In genomic region chr4:73852771-73853170, GRCh38 we compare ENCODE assay signal across 15 cellular contexts. TPM values are rescaled to one million over a fixed set of nuclear protein-coding genes. Genes with fewer than 3 reads are reported as not detected.
DNase-seq lines count a peak whose midpoint lies in the region; ATAC-seq and TF ChIP-seq lines count a peak whose summit lies in the region.
"Had no signal": no experiment of that assay in that cellular context is flagged by ENCODE, and none has a peak within 500 bp of the region (broad histone marks: within the 10 kb centered on the region; RNA-seq: fewer than 3 reads in every experiment).

No MANE protein-coding gene starts in this region.

- H2AFZ ChIP-seq in osteoblast (ENCODE audit: low read length) = peak overlapping the region; percentile 82
- H2AFZ ChIP-seq: PC-9 had no signal

- in situ Hi-C loops in Panc1 (cut with HindIII; ENCODE audit: low pct_unique_long_range_greater_than_20kb, low sequenced_read_pairs) = no loop called here

- no peak overlapping the region for H3K27ac Mint-ChIP-seq in osteocyte (ENCODE audit: unreplicated experiment)
- H3K27ac Mint-ChIP-seq in CD4-positive, alpha-beta memory T cell = no peak overlapping the region
- H3K27ac Mint-ChIP-seq: CD4-positive, CD25-positive, alpha-beta regulatory T cell had no signal

- no peak for TF ChIP-seq POLR2A in vagina (IDR thresholded peaks at IDR 0.05)

- peaks cover 43% of the 10 kb centered on the region for H3K4me1 Mint-ChIP-seq in osteocyte (ENCODE audit: unreplicated experiment)
- no peaks in the 10 kb centered on the region for H3K4me1 Mint-ChIP-seq in CD4-positive, alpha-beta memory T cell

- H3K27me3 ChIP-seq in Panc1 (ENCODE audit: control insufficient read depth, insufficient read depth, low read length) (no peaks in the 10 kb centered on the region), osteoblast (ENCODE audit: insufficient read depth, low read length) (peaks cover 2% of the 10 kb centered on the region), vagina (no peaks in the 10 kb centered on the region)
- no peaks in the 10 kb centered on the region for H3K27me3 ChIP-seq in CD4-positive, alpha-beta memory T cell (ENCODE audit: insufficient read depth, low read length)
- H3K27me3 ChIP-seq: BE2C had no signal

- peak overlapping the region; percentile 82 for H3K4me2 ChIP-seq in osteoblast (ENCODE audit: insufficient read depth, low read length)
- H3K4me2 ChIP-seq: PC-9 had no signal

- no peaks in the 10 kb centered on the region for H3K79me2 ChIP-seq in osteoblast (ENCODE audit: insufficient read depth, low read length)

- no TSS peak for BruUV-seq in Panc1 (replicated peaks; lab: Mats Ljungman, UMichigan)

- no peaks in the 10 kb centered on the region for H4K20me1 ChIP-seq in osteoblast (ENCODE audit: insufficient read depth, low read length)

- TF ChIP-seq CTCF in Panc1 (IDR thresholded peaks at IDR 0.05) = no peak
- TF ChIP-seq CTCF in epithelial cell of proximal tubule (conservative IDR thresholded peaks at IDR 0.05; ENCODE audit: low read depth, low read length) = no peak
- TF ChIP-seq CTCF in osteoblast (IDR thresholded peaks at IDR 0.05; ENCODE audit: extremely low read depth, low read depth, low read length) = no peak
- TF ChIP-seq CTCF in osteocyte (IDR thresholded peaks at IDR 0.05) = no peak
- TF ChIP-seq CTCF in vagina (IDR thresholded peaks at IDR 0.05) = no peak

- peak; percentile 67 for ATAC-seq in Panc1

- CTCF ChIA-PET in Panc1 (lab: Charles Lee) = interaction anchor here (1.0 kb wide), 1 partner anchor 12 kb away, joined by 5 read pairs; no protein-coding TSS in a partner anchor
- CTCF ChIA-PET in CD4-positive, alpha-beta memory T cell (lab: Charles Lee; ENCODE audit: partially characterized antibody) = no interaction called here

- no peaks in the 10 kb centered on the region for H3K9me3 Mint-ChIP-seq in osteocyte (ENCODE audit: unreplicated experiment)
- H3K9me3 Mint-ChIP-seq in CD4-positive, alpha-beta memory T cell = peaks cover 0 to 3% (median 0%) of the 10 kb centered on the region in 8 donors

- H3K27ac ChIP-seq in Panc1 (ENCODE audit: low read length) (no peak overlapping the region), osteoblast (ENCODE audit: low read depth, low read length) (no peak overlapping the region), vagina (no peak overlapping the region)
- H3K27ac ChIP-seq in CD4-positive, alpha-beta memory T cell (ENCODE audit: low read depth, low read length) = no peak overlapping the region
- H3K27ac ChIP-seq: PC-9 had no signal

- H3K4me3 Mint-ChIP-seq in osteocyte (ENCODE audit: unreplicated experiment) = no peak overlapping the region
- H3K4me3 Mint-ChIP-seq in CD4-positive, alpha-beta memory T cell = no peak overlapping the region

- intact Hi-C loops in Panc1 (cut with micrococcal nuclease; ENCODE audit: unreplicated experiment) = no loop called here
- intact Hi-C loops in vagina (cut with DNase I) = no loop called here
- intact Hi-C loops in CD4-positive, alpha-beta memory T cell (cut with micrococcal nuclease) = no loop called here

- no peaks in the 10 kb centered on the region for H3K36me3 Mint-ChIP-seq in osteocyte (ENCODE audit: unreplicated experiment)
- H3K36me3 Mint-ChIP-seq in CD4-positive, alpha-beta memory T cell = no peaks in the 10 kb centered on the region
- H3K36me3 Mint-ChIP-seq: CD4-positive, CD25-positive, alpha-beta regulatory T cell had no signal

- H3K9me3 ChIP-seq in ES-I3 (ENCODE audit: control insufficient read depth, insufficient read depth, low read length) (no peaks in the 10 kb centered on the region), Panc1 (ENCODE audit: control insufficient read depth, insufficient read depth, low read depth, low read length) (no peaks in the 10 kb centered on the region), osteoblast (ENCODE audit: low read depth, low read length) (no peaks in the 10 kb centered on the region), vagina (no peaks in the 10 kb centered on the region)
- H3K9me3 ChIP-seq in CD4-positive, alpha-beta memory T cell (ENCODE audit: control insufficient read depth in 1 of 2, low read length in 2 of 2) = no peaks in the 10 kb centered on the region
- H3K9me3 ChIP-seq: BE2C, Caco-2 had no signal

- H3K9ac ChIP-seq in ES-I3 (ENCODE audit: low read depth, low read length) = peak overlapping the region; percentile 37; the same call in 1 of the 2 replicates

- no peaks in the 10 kb centered on the region for H3K36me3 ChIP-seq in ES-I3 (ENCODE audit: insufficient read depth, low read length)
- H3K36me3 ChIP-seq in Panc1 (ENCODE audit: control insufficient read depth, insufficient read depth, low read length) = no peaks in the 10 kb centered on the region
- H3K36me3 ChIP-seq in osteoblast (ENCODE audit: insufficient read depth, low read length) = no peaks in the 10 kb centered on the region
- H3K36me3 ChIP-seq in vagina = no peaks in the 10 kb centered on the region
- H3K36me3 ChIP-seq in CD4-positive, alpha-beta memory T cell (ENCODE audit: insufficient read depth, low read length) = no peaks in the 10 kb centered on the region
- H3K36me3 ChIP-seq: BE2C had no signal

- no peaks in the 10 kb centered on the region for H3K27me3 Mint-ChIP-seq in osteocyte (ENCODE audit: unreplicated experiment)
- peaks cover 0 to 3% of the 10 kb centered on the region in 2 donors for H3K27me3 Mint-ChIP-seq in CD4-positive, alpha-beta memory T cell
- H3K27me3 Mint-ChIP-seq: CD4-positive, CD25-positive, alpha-beta regulatory T cell had no signal

- POLR2A ChIA-PET in Panc1 (lab: Charles Lee) = interaction anchor here (0.6 kb wide), 1 partner anchor 56 kb away, joined by 16 read pairs; no protein-coding TSS in a partner anchor
- POLR2A ChIA-PET in CD4-positive, alpha-beta memory T cell (lab: Charles Lee; ENCODE audit: partially characterized antibody) = no interaction called here

- H3K4me3 ChIP-seq in Panc1 (ENCODE audit: low read depth in 2 of 2, low read length in 2 of 2) (peak overlapping the region; percentile 39 to 50), epithelial cell of proximal tubule (ENCODE audit: low read depth, low read length) (peak overlapping the region; percentile 17), osteoblast (ENCODE audit: insufficient read depth, low read length) (peak overlapping the region; percentile 57), vagina (no peak overlapping the region)
- no peak overlapping the region for H3K4me3 ChIP-seq in CD4-positive, alpha-beta memory T cell (ENCODE audit: low read length in 2 of 2)
- H3K4me3 ChIP-seq: PC-9 had no signal

- H3K4me1 ChIP-seq in ES-I3 (ENCODE audit: insufficient read depth, low read length) (no peaks in the 10 kb centered on the region), Panc1 (ENCODE audit: control insufficient read depth, insufficient read depth, low read length) (no peaks in the 10 kb centered on the region), osteoblast (ENCODE audit: insufficient read depth, low read length) (peaks cover 18% of the 10 kb centered on the region), vagina (peaks cover 10% of the 10 kb centered on the region)
- H3K4me1 ChIP-seq in CD4-positive, alpha-beta memory T cell (ENCODE audit: insufficient read depth, low read length) = no peaks in the 10 kb centered on the region
- H3K4me1 ChIP-seq: BE2C, Caco-2 had no signal

- DNase-seq in Panc1 (ENCODE audit: low read depth, low spot score) (no peak), epithelial cell of proximal tubule (ENCODE audit: low read depth) (no peak), osteoblast (ENCODE audit: insufficient read length, low spot score, missing footprints) (no peak), osteocyte (ENCODE audit: extremely low spot score, unreplicated experiment) (no peak), vagina (ENCODE audit: extremely low spot score in 2 of 2) (no peak)
- DNase-seq in stimulated activated CD4-positive, alpha-beta T cell treated with anti-CD3 and anti-CD28 coated beads, Interleukin-4, amount 100 ng/mL, for 4 hours = no peak
- no peak for DNase-seq in CD4-positive, alpha-beta memory T cell
- DNase-seq: BE2C; Caco-2; CD4-positive, CD25-positive, alpha-beta regulatory T cell; KG1; NCI-H1694 treated with DMSO at 0.1 percent for 48 hours; NCI-H510A treated with DMSO at 0.1 percent for 48 hours; PC-9 had no signal

RNA-seq across cellular contexts. Expression of gene PF4V1, which starts 0.3 kb away (rescaled TPM):
- total RNA-seq in Panc1 (2021; ENCODE audit: unreplicated experiment) = 0.51 TPM
- 3.4 TPM for polyA plus RNA-seq in Panc1 (2012; ENCODE audit: insufficient read length)
- not detected in 2 replicates for total RNA-seq in epithelial cell of proximal tubule
- total RNA-seq in osteoblast = not detected in 2 replicates
- 0.78 TPM in 1 of 2 replicates, not detected in the other for total RNA-seq in osteocyte
- not detected for total RNA-seq in vagina
- total RNA-seq in CD4-positive, alpha-beta memory T cell = not detected
- not detected for polyA plus RNA-seq in CD4-positive, alpha-beta memory T cell
- total RNA-seq: Caco-2, PC-9 had no signal
- polyA plus RNA-seq: CD4-positive, CD25-positive, alpha-beta regulatory T cell had no signal

RNA-seq across cellular contexts. Expression of gene CXCL6, which starts 16.3 kb away (rescaled TPM):
- total RNA-seq in Panc1 (2021; ENCODE audit: unreplicated experiment) (0.33 TPM), epithelial cell of proximal tubule (7.2 and 17.1 TPM in 2 replicates), osteoblast (1.1 TPM in 1 of 2 replicates, not detected in the other), osteocyte (35.3 and 37.6 TPM in 2 replicates), vagina (13.8 TPM)
- 1.1 TPM for polyA plus RNA-seq in Panc1 (2012; ENCODE audit: insufficient read length)
- not detected for total RNA-seq in CD4-positive, alpha-beta memory T cell
- polyA plus RNA-seq in CD4-positive, alpha-beta memory T cell = not detected
- total RNA-seq: Caco-2; CD4-positive, CD25-positive, alpha-beta regulatory T cell; PC-9 had no signal
- polyA plus RNA-seq: CD4-positive, CD25-positive, alpha-beta regulatory T cell had no signal

RNA-seq across cellular contexts. Expression of gene CXCL1, which starts 16.4 kb away (rescaled TPM):
- total RNA-seq in Panc1 (2021; ENCODE audit: unreplicated experiment) (12.8 TPM), epithelial cell of proximal tubule (100 and 158 TPM in 2 replicates), osteoblast (0.29 and 4.7 TPM in 2 replicates), osteocyte (118 and 132 TPM in 2 replicates), vagina (26.3 TPM)
- polyA plus RNA-seq in Panc1 (2012; ENCODE audit: insufficient read length) = 21.1 TPM
- total RNA-seq in CD4-positive, alpha-beta memory T cell = not detected
- polyA plus RNA-seq in CD4-positive, alpha-beta memory T cell = not detected
- total RNA-seq: Caco-2; CD4-positive, CD25-positive, alpha-beta regulatory T cell had no signal
- polyA plus RNA-seq: CD4-positive, CD25-positive, alpha-beta regulatory T cell had no signal

Comparison
In these comparisons a context has a peak if more than half of its experiments do, and no peak if none do; other contexts are left out.
1. H3K4me3 ChIP-seq: peak in Panc1 (2 of 2), epithelial cell of proximal tubule (single experiment) and osteoblast (single experiment); none in vagina (0 of 2) and CD4-positive, alpha-beta memory T cell (0 of 2).